38 cellular contexts compared by ENCODE assay signal in the genomic region with DNA sequence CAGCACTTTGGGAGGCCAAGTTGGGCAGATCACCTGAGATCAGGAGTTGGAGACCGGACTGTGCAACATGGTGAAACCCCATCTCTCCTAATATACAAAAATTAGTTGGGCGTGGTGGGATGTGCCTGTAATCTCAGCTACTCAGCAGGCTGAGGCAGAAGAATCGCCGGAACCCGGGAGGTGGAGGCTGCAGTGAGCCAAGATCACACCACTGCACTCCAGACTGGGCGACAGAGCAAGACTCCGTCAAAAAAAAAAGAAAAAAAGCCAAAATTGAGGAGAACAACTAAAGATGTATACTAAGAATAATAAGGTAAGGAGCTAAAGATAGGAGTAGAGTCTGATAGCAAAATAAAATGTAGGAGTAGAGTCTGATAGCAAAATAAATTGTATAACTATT.
"Had no signal": no experiment of that assay in that cellular context is flagged by ENCODE, and none has a peak within 500 bp of the region (broad histone marks: within the 10 kb centered on the region; RNA-seq: fewer than 3 reads in every experiment).

No MANE protein-coding gene starts in this region.

- H3K9me3 Mint-ChIP-seq: activated CD4-positive, alpha-beta memory T cell treated with anti-CD3 and anti-CD28 coated beads, Interleukin-2, amount 10 ng/mL, durations not matched to agents 7 days and 5 days; activated CD4-positive, alpha-beta T cell treated with anti-CD3 and anti-CD28 coated beads, Interleukin-2, amount 10 ng/mL, durations not matched to agents 7 days and 5 days; activated naive CD4-positive, alpha-beta T cell treated with anti-CD3 and anti-CD28 coated beads, Interleukin-2, amount 10 ng/mL, durations not matched to agents 7 days and 5 days; activated naive CD4-positive, alpha-beta T cell treated with anti-CD3 and anti-CD28 coated beads, Interleukin-2, amount 50 U/mL, for 24 hours; activated naive CD8-positive, alpha-beta T cell treated with anti-CD3 and anti-CD28 coated beads for 36 hours; activated T-cell treated with anti-CD3 and anti-CD28 coated beads, Interleukin-2, amount 50 U/mL, for 24 hours; activated T-helper 2 cell treated with anti-CD3 and anti-CD28 coated beads, Interferon-gamma antibody, Interleukin-2, Interleukin-4, amounts not matched to agents 10 μg/mL and 5 μg/mL and 100 μg/mL, durations not matched to agents 14 hours and 24 hours and 36 hours; brain; T-helper 1 cell treated with Interleukin-12 subunit alpha and Interleukin-12 subunit beta and Interleukin-4 antibody, amounts not matched to agents 30 μg/mL and 1 μg/mL, for 36 hours; T-helper 2 cell treated with Interferon-gamma antibody and Interleukin-4, amounts not matched to agents 5 μg/mL and 100 μg/mL, for 36 hours had no signal

- H3K9me3 ChIP-seq: adrenal gland, ascending aorta, colonic mucosa had no signal

- H3K4me3 Mint-ChIP-seq: activated CD4-positive, alpha-beta memory T cell treated with anti-CD3 and anti-CD28 coated beads, Interleukin-2, amount 10 ng/mL, durations not matched to agents 7 days and 5 days; activated CD4-positive, alpha-beta T cell treated with anti-CD3 and anti-CD28 coated beads for 36 hours; activated CD4-positive, alpha-beta T cell treated with anti-CD3 and anti-CD28 coated beads, Interleukin-2, amount 10 ng/mL, durations not matched to agents 7 days and 5 days; activated CD8-positive, alpha-beta memory T cell treated with anti-CD3 and anti-CD28 coated beads, Interleukin-2, amount 10 ng/mL, durations not matched to agents 7 days and 5 days; activated CD8-positive, alpha-beta T cell treated with anti-CD3 and anti-CD28 coated beads, Interleukin-2, amount 10 ng/mL, durations not matched to agents 7 days and 5 days; activated naive CD4-positive, alpha-beta T cell treated with anti-CD3 and anti-CD28 coated beads, Interleukin-2, amount 10 ng/mL, durations not matched to agents 7 days and 5 days; activated naive CD4-positive, alpha-beta T cell treated with anti-CD3 and anti-CD28 coated beads, Interleukin-2, amount 50 U/mL, for 24 hours; activated naive CD8-positive, alpha-beta T cell treated with anti-CD3 and anti-CD28 coated beads for 36 hours; activated T-cell treated with anti-CD3 and anti-CD28 coated beads, Interleukin-2, amount 50 U/mL, for 24 hours; brain; central memory CD8-positive, alpha-beta T cell; T-helper 1 cell treated with Interleukin-12 subunit alpha and Interleukin-12 subunit beta and Interleukin-4 antibody, amounts not matched to agents 30 μg/mL and 1 μg/mL, for 36 hours; T-helper 2 cell treated with Interferon-gamma antibody and Interleukin-4, amounts not matched to agents 5 μg/mL and 100 μg/mL, for 36 hours had no signal

- H3K36me3 ChIP-seq: adrenal gland, ascending aorta, cardiac muscle cell, colonic mucosa had no signal

- H3K4me3 ChIP-seq: adrenal gland, ascending aorta, cardiac muscle cell, colonic mucosa had no signal

- H3K4me1 Mint-ChIP-seq: activated CD4-positive, alpha-beta memory T cell treated with anti-CD3 and anti-CD28 coated beads, Interleukin-2, amount 10 ng/mL, durations not matched to agents 7 days and 5 days; activated CD4-positive, alpha-beta T cell treated with anti-CD3 and anti-CD28 coated beads for 36 hours; activated CD4-positive, alpha-beta T cell treated with anti-CD3 and anti-CD28 coated beads, Interleukin-2, amount 10 ng/mL, durations not matched to agents 7 days and 5 days; activated CD8-positive, alpha-beta memory T cell treated with anti-CD3 and anti-CD28 coated beads, Interleukin-2, amount 10 ng/mL, durations not matched to agents 7 days and 5 days; activated naive CD4-positive, alpha-beta T cell treated with anti-CD3 and anti-CD28 coated beads, Interleukin-2, amount 10 ng/mL, durations not matched to agents 7 days and 5 days; activated naive CD4-positive, alpha-beta T cell treated with anti-CD3 and anti-CD28 coated beads, Interleukin-2, amount 50 U/mL, for 24 hours; activated naive CD8-positive, alpha-beta T cell treated with anti-CD3 and anti-CD28 coated beads for 36 hours; central memory CD8-positive, alpha-beta T cell had no signal

- H3K27me3 ChIP-seq: adrenal gland, ascending aorta, cardiac muscle cell, colonic mucosa had no signal

- FAIRE-seq: bronchial epithelial cell, TTC549 had no signal

- DNase-seq: activated CD4-positive, alpha-beta memory T cell treated with anti-CD3 and anti-CD28 coated beads, Interleukin-2, amount 10 ng/mL, durations not matched to agents 7 days and 5 days; activated CD4-positive, alpha-beta T cell treated with anti-CD3 and anti-CD28 coated beads for 1 hour; activated CD4-positive, alpha-beta T cell treated with anti-CD3 and anti-CD28 coated beads for 36 hours; activated CD4-positive, alpha-beta T cell treated with anti-CD3 and anti-CD28 coated beads for 48 hours; activated CD4-positive, alpha-beta T cell treated with anti-CD3 and anti-CD28 coated beads, Interleukin-2, amount 10 ng/mL, durations not matched to agents 7 days and 5 days; activated CD4-positive, alpha-beta T cell treated with anti-CD3 and anti-CD28 coated beads, Interleukin-2, amount 50 U/mL, for 48 hours; activated CD4-positive, CD25-positive, alpha-beta regulatory T cell; activated CD8-positive, alpha-beta memory T cell treated with anti-CD3 and anti-CD28 coated beads for 24 hours; activated CD8-positive, alpha-beta memory T cell treated with anti-CD3 and anti-CD28 coated beads, Interleukin-2, amount 10 ng/mL, durations not matched to agents 7 days and 5 days; activated CD8-positive, alpha-beta T cell treated with anti-CD3 and anti-CD28 coated beads, Interleukin-2, amount 10 ng/mL, durations not matched to agents 7 days and 5 days; activated effector memory CD4-positive, alpha-beta T cell treated with Interleukin-2 at 50 U/mL for 16 hours; activated gamma-delta T cell; activated naive CD4-positive, alpha-beta T cell treated with anti-CD3 and anti-CD28 coated beads, Interleukin-2, amount 10 ng/mL, durations not matched to agents 7 days and 5 days; activated naive CD4-positive, alpha-beta T cell treated with Interleukin-2 at 50 U/mL for 16 hours; activated naive CD8-positive, alpha-beta T cell treated with anti-CD3 and anti-CD28 coated beads for 36 hours; activated T-cell treated with anti-CD3 and anti-CD28 coated beads, Interleukin-2, amount 50 U/mL, for 24 hours; activated T-cell treated with anti-CD3 and anti-CD28 coated beads, Interleukin-2, amount 50 U/mL, for 48 hours; adrenal gland; amygdala; anterior cingulate cortex; caudate nucleus; cerebellar nuclear complex; colonic mucosa; T-helper 1 cell; T-helper 2 cell; T-helper 9 cell had no signal

- H3K27ac ChIP-seq: adrenal gland, ascending aorta, cardiac muscle cell, colonic mucosa, VCaP had no signal

- H3K27me3 Mint-ChIP-seq: activated CD4-positive, alpha-beta memory T cell treated with anti-CD3 and anti-CD28 coated beads, Interleukin-2, amount 10 ng/mL, durations not matched to agents 7 days and 5 days; activated CD4-positive, alpha-beta T cell treated with anti-CD3 and anti-CD28 coated beads for 36 hours; activated CD4-positive, alpha-beta T cell treated with anti-CD3 and anti-CD28 coated beads, Interleukin-2, amount 10 ng/mL, durations not matched to agents 7 days and 5 days; activated CD8-positive, alpha-beta memory T cell treated with anti-CD3 and anti-CD28 coated beads, Interleukin-2, amount 10 ng/mL, durations not matched to agents 7 days and 5 days; activated naive CD4-positive, alpha-beta T cell treated with anti-CD3 and anti-CD28 coated beads, Interleukin-2, amount 10 ng/mL, durations not matched to agents 7 days and 5 days; activated naive CD4-positive, alpha-beta T cell treated with anti-CD3 and anti-CD28 coated beads, Interleukin-2, amount 50 U/mL, for 24 hours; activated naive CD8-positive, alpha-beta T cell treated with anti-CD3 and anti-CD28 coated beads for 36 hours; activated T-cell treated with anti-CD3 and anti-CD28 coated beads, Interleukin-2, amount 50 U/mL, for 24 hours; central memory CD8-positive, alpha-beta T cell had no signal

- H3K4me1 ChIP-seq: adrenal gland, ascending aorta, colonic mucosa had no signal

- H3K27ac Mint-ChIP-seq: activated CD4-positive, alpha-beta memory T cell treated with anti-CD3 and anti-CD28 coated beads, Interleukin-2, amount 10 ng/mL, durations not matched to agents 7 days and 5 days; activated CD4-positive, alpha-beta T cell treated with anti-CD3 and anti-CD28 coated beads for 36 hours; activated CD4-positive, alpha-beta T cell treated with anti-CD3 and anti-CD28 coated beads, Interleukin-2, amount 10 ng/mL, durations not matched to agents 7 days and 5 days; activated CD8-positive, alpha-beta memory T cell treated with anti-CD3 and anti-CD28 coated beads, Interleukin-2, amount 10 ng/mL, durations not matched to agents 7 days and 5 days; activated CD8-positive, alpha-beta T cell treated with anti-CD3 and anti-CD28 coated beads, Interleukin-2, amount 10 ng/mL, durations not matched to agents 7 days and 5 days; activated naive CD4-positive, alpha-beta T cell treated with anti-CD3 and anti-CD28 coated beads, Interleukin-2, amount 10 ng/mL, durations not matched to agents 7 days and 5 days; activated naive CD4-positive, alpha-beta T cell treated with anti-CD3 and anti-CD28 coated beads, Interleukin-2, amount 50 U/mL, for 24 hours; activated naive CD8-positive, alpha-beta T cell treated with anti-CD3 and anti-CD28 coated beads for 36 hours; activated T-cell treated with anti-CD3 and anti-CD28 coated beads, Interleukin-2, amount 50 U/mL, for 24 hours; activated T-helper 2 cell treated with anti-CD3 and anti-CD28 coated beads, Interferon-gamma antibody, Interleukin-2, Interleukin-4, amounts not matched to agents 10 μg/mL and 5 μg/mL and 100 μg/mL, durations not matched to agents 14 hours and 24 hours and 36 hours; brain; T-helper 1 cell treated with Interleukin-12 subunit alpha and Interleukin-12 subunit beta and Interleukin-4 antibody, amounts not matched to agents 30 μg/mL and 1 μg/mL, for 36 hours; T-helper 2 cell treated with Interferon-gamma antibody and Interleukin-4, amounts not matched to agents 5 μg/mL and 100 μg/mL, for 36 hours had no signal

- ATAC-seq: activated CD4-positive, alpha-beta T cell treated with anti-CD3 and anti-CD28 coated beads for 36 hours; activated CD4-positive, CD25-positive, alpha-beta regulatory T cell treated with anti-CD3 and anti-CD28 coated beads, Interleukin-2, amount 50 U/mL, for 24 hours; activated CD8-positive, alpha-beta memory T cell treated with anti-CD3 and anti-CD28 coated beads, Interleukin-2, amount 10 ng/mL, durations not matched to agents 7 days and 5 days; activated CD8-positive, alpha-beta T cell treated with anti-CD3 and anti-CD28 coated beads, Interleukin-2, amount 10 ng/mL, durations not matched to agents 7 days and 5 days had no signal

- H3K36me3 Mint-ChIP-seq: activated CD8-positive, alpha-beta memory T cell treated with anti-CD3 and anti-CD28 coated beads, Interleukin-2, amount 10 ng/mL, durations not matched to agents 7 days and 5 days; activated naive CD4-positive, alpha-beta T cell treated with anti-CD3 and anti-CD28 coated beads, Interleukin-2, amount 10 ng/mL, durations not matched to agents 7 days and 5 days; activated naive CD4-positive, alpha-beta T cell treated with anti-CD3 and anti-CD28 coated beads, Interleukin-2, amount 50 U/mL, for 24 hours; activated naive CD8-positive, alpha-beta T cell treated with anti-CD3 and anti-CD28 coated beads for 36 hours; brain had no signal
